In genomic region chr20:44725852-44726251, GRCh38 we compare ENCODE assay signal across 28 cellular contexts. TPM values are rescaled to one million over a fixed set of nuclear protein-coding genes. Genes with fewer than 3 reads are reported as not detected.
"Had no signal": no experiment of that assay in that cellular context is flagged by ENCODE, and none has a peak within 500 bp of the region (broad histone marks: within the 10 kb centered on the region; RNA-seq: fewer than 3 reads in every experiment).

No MANE protein-coding gene starts in this region.

- FAIRE-seq: astrocyte, RCC 7860 had no signal

- ATAC-seq: activated CD8-positive, alpha-beta T cell treated with anti-CD3 and anti-CD28 coated beads, Interleukin-2, amount 10 ng/mL, durations not matched to agents 7 days and 5 days; body of pancreas; PC-3 had no signal

- H3K4me1 ChIP-seq: breast epithelium had no signal

- H3K36me3 ChIP-seq: breast epithelium, WERI-Rb-1 had no signal

- H3K4me3 ChIP-seq: body of pancreas, breast epithelium had no signal

- H3K27me3 ChIP-seq: body of pancreas, breast epithelium had no signal

- DNase-seq: activated CD4-positive, alpha-beta T cell treated with anti-CD3 and anti-CD28 coated beads, Interleukin-2, amount 10 ng/mL, durations not matched to agents 24 days and 14 days; activated CD4-positive, alpha-beta T cell treated with anti-CD3 and anti-CD28 coated beads, Interleukin-2, amount 50 U/mL, for 48 hours; activated CD8-positive, alpha-beta T cell treated with anti-CD3 and anti-CD28 coated beads, Interleukin-2, amount 10 ng/mL, durations not matched to agents 7 days and 5 days; activated gamma-delta T cell; activated naive CD4-positive, alpha-beta T cell treated with Interleukin-2 at 50 U/mL for 16 hours; activated naive CD8-positive, alpha-beta T cell treated with anti-CD3 and anti-CD28 coated beads, Interleukin-2, amount 10 ng/mL, durations not matched to agents 7 days and 5 days; activated T-cell treated with anti-CD3 and anti-CD28 coated beads, Interleukin-2, amount 50 U/mL, for 24 hours; amygdala; body of pancreas; Karpas-422; NCI-H1105; NCI-H1417 treated with DMSO at 0.1 percent for 48 hours; NCI-H1930; NCI-H2081 treated with DMSO at 0.1 percent for 48 hours; NCI-H345; NCI-H524 treated with DMSO at 0.1 percent for 48 hours; PC-3; Right ventricle myocardium superior; SW 1271; T-helper 1 cell; T-helper 2 cell; T1000; WERI-Rb-1 had no signal

- H3K27ac ChIP-seq: body of pancreas, breast epithelium, RWPE1, WERI-Rb-1 had no signal

- H3K9me3 ChIP-seq: body of pancreas, breast epithelium had no signal

RNA-seq across cellular contexts. Expression of gene CCN5, which starts 10.7 kb away (rescaled TPM):
- total RNA-seq: activated CD4-positive, alpha-beta T cell treated with anti-CD3 and anti-CD28 coated beads, Interleukin-2, amount 10 ng/mL, durations not matched to agents 24 days and 14 days; activated CD8-positive, alpha-beta T cell treated with anti-CD3 and anti-CD28 coated beads, Interleukin-2, amount 10 ng/mL, durations not matched to agents 7 days and 5 days; activated naive CD8-positive, alpha-beta T cell treated with anti-CD3 and anti-CD28 coated beads, Interleukin-2, amount 10 ng/mL, durations not matched to agents 7 days and 5 days; activated T-helper 2 cell treated with anti-CD3 and anti-CD28 coated beads, Interferon-gamma antibody, Interleukin-2, Interleukin-4, amounts not matched to agents 10 μg/mL and 5 μg/mL and 100 μg/mL, durations not matched to agents 14 hours and 24 hours and 36 hours; astrocyte had no signal

RNA-seq across cellular contexts. Expression of gene KCNK15, which starts 19.8 kb away (rescaled TPM):
- total RNA-seq: activated CD8-positive, alpha-beta T cell treated with anti-CD3 and anti-CD28 coated beads, Interleukin-2, amount 10 ng/mL, durations not matched to agents 7 days and 5 days; activated naive CD8-positive, alpha-beta T cell treated with anti-CD3 and anti-CD28 coated beads, Interleukin-2, amount 10 ng/mL, durations not matched to agents 7 days and 5 days had no signal
